Comparison of ENCODE assay signal across 1 cellular context in the genomic region with DNA sequence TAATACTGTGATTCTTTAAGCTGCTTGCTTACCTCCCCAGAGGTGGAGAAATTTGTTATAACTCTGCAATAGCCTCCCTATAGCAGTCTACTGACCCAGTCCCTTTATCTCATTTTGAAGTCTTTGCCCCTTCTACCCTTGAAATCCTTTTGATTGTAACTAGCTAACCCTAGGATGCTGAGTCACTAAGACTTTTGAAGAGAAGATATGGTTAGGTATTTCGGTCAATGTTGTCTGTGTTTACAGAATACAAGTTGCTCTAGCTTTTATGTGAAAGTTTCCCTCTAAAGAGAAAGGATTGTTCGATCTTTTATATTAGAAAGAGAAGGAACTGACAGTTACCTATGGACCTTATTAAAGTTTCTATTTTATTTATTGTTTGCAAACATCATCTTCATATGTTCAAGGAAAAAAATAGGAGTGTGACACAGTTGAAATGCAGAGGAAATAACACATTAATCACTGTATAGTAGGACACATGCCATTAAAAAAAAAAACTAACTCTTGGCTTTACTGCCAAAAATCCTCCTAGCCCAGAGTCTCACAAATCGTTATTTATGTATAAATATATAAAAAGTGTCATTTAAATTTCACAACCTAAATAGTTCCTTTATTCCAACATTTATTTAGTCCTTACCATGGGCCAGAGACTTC.
TF ChIP-seq lines count a peak whose summit lies in the region.

No MANE protein-coding gene starts in this region.

TF ChIP-seq in GM12878, 131 proteins besides CTCF, POLR2A, EP300 and RAD21:
- no peak for TF ChIP-seq FOXK2 (IDR thresholded peaks at IDR 0.05)
- no peak for TF ChIP-seq SMC3 (IDR thresholded peaks at IDR 0.05; ENCODE audit: borderline replicate concordance, low read length)
- no peak for TF ChIP-seq PML (IDR thresholded peaks at IDR 0.05; ENCODE audit: low read length)
- no peak for TF ChIP-seq SPI1 (IDR thresholded peaks at IDR 0.05; ENCODE audit: borderline replicate concordance, insufficient read depth, low read depth, low read length)
- TF ChIP-seq CHD2 (IDR thresholded peaks at IDR 0.05; ENCODE audit: borderline replicate concordance, low read depth, low read length), result no peak
- no peak for TF ChIP-seq CBX5 (IDR thresholded peaks at IDR 0.05; ENCODE audit: low read depth)
- no peak for TF ChIP-seq TBL1XR1 (IDR thresholded peaks at IDR 0.05; ENCODE audit: low read depth, low read length)
- no peak for TF ChIP-seq PAX8 (IDR thresholded peaks at IDR 0.05)
- TF ChIP-seq RBBP5 (conservative IDR thresholded peaks at IDR 0.05), result no peak
- TF ChIP-seq ZNF217 (IDR thresholded peaks at IDR 0.05), result no peak
- TF ChIP-seq, protein P1, sequence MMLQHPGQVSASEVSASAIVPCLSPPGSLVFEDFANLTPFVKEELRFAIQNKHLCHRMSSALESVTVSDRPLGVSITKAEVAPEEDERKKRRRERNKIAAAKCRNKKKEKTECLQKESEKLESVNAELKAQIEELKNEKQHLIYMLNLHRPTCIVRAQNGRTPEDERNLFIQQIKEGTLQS (IDR thresholded peaks at IDR 0.05; ENCODE audit: borderline replicate concordance, extremely low read depth, low read depth, low read length), result no peak
- no peak for TF ChIP-seq FOS (IDR thresholded peaks at IDR 0.05; ENCODE audit: borderline replicate concordance, extremely low read depth, insufficient read length)
- no peak for TF ChIP-seq JUNB (IDR thresholded peaks at IDR 0.05)
- no peak for TF ChIP-seq MYB (IDR thresholded peaks at IDR 0.05; ENCODE audit: borderline replicate concordance, low read depth, low read length)
- TF ChIP-seq SIX5 (IDR thresholded peaks at IDR 0.05; ENCODE audit: low read depth, low read length, severe bottlenecking), result no peak
- TF ChIP-seq JUND (IDR thresholded peaks at IDR 0.05; ENCODE audit: low read depth, low read length), result no peak
- no peak for TF ChIP-seq CREM (IDR thresholded peaks at IDR 0.05; ENCODE audit: low read depth)
- TF ChIP-seq, protein P2, sequence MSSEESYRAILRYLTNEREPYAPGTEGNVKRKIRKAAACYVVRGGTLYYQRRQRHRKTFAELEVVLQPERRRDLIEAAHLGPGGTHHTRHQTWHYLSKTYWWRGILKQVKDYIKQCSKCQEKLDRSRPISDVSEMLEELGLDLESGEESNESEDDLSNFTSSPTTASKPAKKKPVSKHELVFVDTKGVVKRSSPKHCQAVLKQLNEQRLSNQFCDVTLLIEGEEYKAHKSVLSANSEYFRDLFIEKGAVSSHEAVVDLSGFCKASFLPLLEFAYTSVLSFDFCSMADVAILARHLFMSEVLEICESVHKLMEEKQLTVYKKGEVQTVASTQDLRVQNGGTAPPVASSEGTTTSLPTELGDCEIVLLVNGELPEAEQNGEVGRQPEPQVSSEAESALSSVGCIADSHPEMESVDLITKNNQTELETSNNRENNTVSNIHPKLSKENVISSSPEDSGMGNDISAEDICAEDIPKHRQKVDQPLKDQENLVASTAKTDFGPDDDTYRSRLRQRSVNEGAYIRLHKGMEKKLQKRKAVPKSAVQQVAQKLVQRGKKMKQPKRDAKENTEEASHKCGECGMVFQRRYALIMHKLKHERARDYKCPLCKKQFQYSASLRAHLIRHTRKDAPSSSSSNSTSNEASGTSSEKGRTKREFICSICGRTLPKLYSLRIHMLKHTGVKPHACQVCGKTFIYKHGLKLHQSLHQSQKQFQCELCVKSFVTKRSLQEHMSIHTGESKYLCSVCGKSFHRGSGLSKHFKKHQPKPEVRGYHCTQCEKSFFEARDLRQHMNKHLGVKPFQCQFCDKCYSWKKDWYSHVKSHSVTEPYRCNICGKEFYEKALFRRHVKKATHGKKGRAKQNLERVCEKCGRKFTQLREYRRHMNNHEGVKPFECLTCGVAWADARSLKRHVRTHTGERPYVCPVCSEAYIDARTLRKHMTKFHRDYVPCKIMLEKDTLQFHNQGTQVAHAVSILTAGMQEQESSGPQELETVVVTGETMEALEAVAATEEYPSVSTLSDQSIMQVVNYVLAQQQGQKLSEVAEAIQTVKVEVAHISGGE (CRISPR knock-in tag; IDR thresholded peaks at IDR 0.05), result no peak
